ENCODE assay signal across 8 cellular contexts in the genomic region with DNA sequence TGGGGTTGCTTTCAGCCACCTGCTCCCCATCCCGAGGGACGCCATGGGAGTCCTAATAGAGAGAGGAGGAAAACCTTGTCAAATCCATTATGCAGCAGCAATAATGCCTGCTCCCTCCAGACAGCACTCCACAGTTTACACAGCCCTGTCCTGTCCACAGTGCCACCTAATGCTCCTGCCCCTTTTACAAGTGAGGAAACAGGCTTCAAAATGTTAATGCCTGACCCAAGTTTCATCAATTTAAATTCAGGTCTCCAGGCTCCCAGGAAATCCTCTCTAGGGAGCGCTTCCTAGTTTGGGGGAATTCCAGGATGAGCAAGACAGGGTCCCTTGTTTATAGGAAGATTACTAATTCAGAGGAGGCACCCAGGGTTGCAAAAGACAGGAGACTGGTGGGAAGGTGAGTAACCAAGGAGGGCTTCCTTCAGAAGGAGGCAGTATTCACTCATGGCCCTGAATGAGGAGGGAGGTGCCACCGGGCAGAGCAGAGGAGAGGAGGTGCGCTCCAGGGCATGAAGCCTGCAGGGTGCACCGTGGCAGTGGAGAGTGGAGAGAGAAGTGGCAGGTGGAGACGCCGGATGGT. TPM values are rescaled to one million over a fixed set of nuclear protein-coding genes. Genes with fewer than 3 reads are reported as not detected.
A peak's percentile ranks its signal among the peaks of the same experiment; 100 is the strongest.
DNase-seq lines count a peak whose midpoint lies in the region; TF ChIP-seq lines count a peak whose summit lies in the region.
"Had no signal": no experiment of that assay in that cellular context is flagged by ENCODE, and none has a peak within 500 bp of the region (broad histone marks: within the 10 kb centered on the region; RNA-seq: fewer than 3 reads in every experiment).

No MANE protein-coding gene starts in this region.

- peak overlapping the region; percentile 72 for H3K4me3 ChIP-seq in Loucy (ENCODE audit: low read length, poor library complexity, severe bottlenecking)
- H3K4me3 ChIP-seq in ectodermal cell (ENCODE audit: insufficient read depth, low read depth, low read length) = peak overlapping the region; percentile 89
- H3K4me3 ChIP-seq in MM.1S (ENCODE audit: low read length) = no peak overlapping the region

- 51 to 52% methylated on average over 8 of the region's 8 CpGs for WGBS in ectodermal cell, 2 experiments

- peak overlapping the region; percentile 78 for H3K4me3 Mint-ChIP-seq in osteocyte (ENCODE audit: unreplicated experiment)

- H3K4me2 ChIP-seq in Loucy (ENCODE audit: low read depth, low read length, poor library complexity, severe bottlenecking) (peak overlapping the region; percentile 70), MM.1S (ENCODE audit: low read depth, low read length) (no peak overlapping the region)

- H3K4me1 ChIP-seq in ES-I3 (ENCODE audit: insufficient read depth, low read length) (peaks cover 4% of the 10 kb centered on the region; the same call in 1 of the 2 replicates), Loucy (ENCODE audit: insufficient read depth, low read length, poor library complexity, severe bottlenecking) (peaks cover 18% of the 10 kb centered on the region), ectodermal cell (ENCODE audit: control insufficient read depth, insufficient read depth, low read length) (peaks cover 16% of the 10 kb centered on the region), MM.1S (ENCODE audit: low read length) (no peaks in the 10 kb centered on the region)

- H3K36me3 Mint-ChIP-seq in osteocyte (ENCODE audit: unreplicated experiment) = peaks cover 17% of the 10 kb centered on the region

- H3K27ac ChIP-seq in ectodermal cell (ENCODE audit: insufficient read depth, low read depth, low read length, poor library complexity, severe bottlenecking) = no peak overlapping the region
- H3K27ac ChIP-seq in MM.1S (ENCODE audit: low read length) = no peak overlapping the region
- H3K27ac ChIP-seq: neutrophil had no signal

- H3K4me1 Mint-ChIP-seq in osteocyte (ENCODE audit: unreplicated experiment) = peaks cover 16% of the 10 kb centered on the region

- TF ChIP-seq CTCF in Loucy (conservative IDR thresholded peaks at IDR 0.05; ENCODE audit: low read length) (no peak), osteocyte (IDR thresholded peaks at IDR 0.05) (no peak), MM.1S (IDR thresholded peaks at IDR 0.05; ENCODE audit: low read length) (no peak)

- H3K27me3 ChIP-seq in Loucy (ENCODE audit: insufficient read depth, low read length, poor library complexity, severe bottlenecking) (no peaks in the 10 kb centered on the region), ectodermal cell (ENCODE audit: control insufficient read depth, insufficient read depth, low read length, poor library complexity, severe bottlenecking) (peaks cover 3% of the 10 kb centered on the region), MM.1S (replicated peaks; ENCODE audit: insufficient read depth, low read length) (peaks cover 26% of the 10 kb centered on the region)

- H3K9ac ChIP-seq in ES-I3 (ENCODE audit: low read depth, low read length) (peak overlapping the region; percentile 75; the same call in 1 of the 2 replicates), Loucy (ENCODE audit: low read depth, low read length, poor library complexity, severe bottlenecking) (no peak overlapping the region), MM.1S (ENCODE audit: low read length) (no peak overlapping the region)

- H3K9me3 ChIP-seq in ES-I3 (ENCODE audit: control insufficient read depth, insufficient read depth, low read length) = peaks cover 3% of the 10 kb centered on the region; the same call in 1 of the 2 replicates
- H3K9me3 ChIP-seq in Loucy (ENCODE audit: insufficient read depth, low read depth, low read length) = no peaks in the 10 kb centered on the region
- no peaks in the 10 kb centered on the region for H3K9me3 ChIP-seq in ectodermal cell (ENCODE audit: control insufficient read depth, low read length)
- no peaks in the 10 kb centered on the region for H3K9me3 ChIP-seq in MM.1S (replicated peaks; ENCODE audit: insufficient read depth, low read length)
- H3K9me3 ChIP-seq: neutrophil had no signal

- no peak overlapping the region for H3K27ac Mint-ChIP-seq in osteocyte (ENCODE audit: unreplicated experiment)

- no peaks in the 10 kb centered on the region for H3K9me3 Mint-ChIP-seq in osteocyte (ENCODE audit: unreplicated experiment)

- H3K9me2 ChIP-seq in Loucy (replicated peaks; ENCODE audit: low read depth, low read length) (no peaks in the 10 kb centered on the region), MM.1S (replicated peaks; ENCODE audit: insufficient read depth, low read length) (no peaks in the 10 kb centered on the region)

- H3K79me2 ChIP-seq in Loucy (ENCODE audit: insufficient read depth, low read length) (no peaks in the 10 kb centered on the region), MM.1S (ENCODE audit: low read length) (peaks cover under 1% of the 10 kb centered on the region; the same call in 1 of the 2 replicates)

- no peak overlapping the region for H2AFZ ChIP-seq in Loucy (ENCODE audit: low read length)
- H2AFZ ChIP-seq in MM.1S (ENCODE audit: low read length) = no peak overlapping the region

- H3F3A ChIP-seq in Loucy (ENCODE audit: low read depth) (no peaks in the 10 kb centered on the region), MM.1S (ENCODE audit: insufficient read depth, low read length) (peaks cover 13% of the 10 kb centered on the region; the same call in 1 of the 2 replicates)

- H3K36me3 ChIP-seq in ES-I3 (ENCODE audit: insufficient read depth, low read length) (peaks cover 3% of the 10 kb centered on the region; the same call in 1 of the 2 replicates), Loucy (ENCODE audit: insufficient read depth, low read length) (peaks cover 25% of the 10 kb centered on the region; the same call in 1 of the 2 replicates), ectodermal cell (ENCODE audit: control insufficient read depth, insufficient read depth, low read length) (peaks cover 30% of the 10 kb centered on the region), MM.1S (replicated peaks; ENCODE audit: insufficient read depth, low read length) (no peaks in the 10 kb centered on the region; the same call in 1 of the 2 replicates)

- H4K20me1 ChIP-seq in Loucy (ENCODE audit: insufficient read depth, low read length, poor library complexity, severe bottlenecking) (no peaks in the 10 kb centered on the region), MM.1S (ENCODE audit: insufficient read depth, low read length) (peaks cover 7% of the 10 kb centered on the region; the same call in 1 of the 2 replicates)

- DNase-seq in osteocyte (ENCODE audit: extremely low spot score, unreplicated experiment) = no peak
- no peak for DNase-seq in activated CD8-positive, alpha-beta memory T cell treated with anti-CD3 and anti-CD28 coated beads, Interleukin-2, amount 50 U/mL, for 4 hours
- no peak for DNase-seq in MM.1S
- no peak for DNase-seq in SKM-1 (lab: John Stamatoyannopoulos, UW; ENCODE audit: unreplicated experiment)

- H3K27me3 Mint-ChIP-seq in osteocyte (ENCODE audit: unreplicated experiment) = no peaks in the 10 kb centered on the region

RNA-seq across cellular contexts. Expression of a gene that starts 1.5 kb away (rescaled TPM):
- 149 TPM for polyA plus RNA-seq in ectodermal cell (2013, experiment 1 of 4)
- polyA plus RNA-seq in ectodermal cell (2013, experiment 2 of 4) = 137 TPM
- polyA plus RNA-seq in ectodermal cell (2013, experiment 3 of 4) = 134 TPM
- 145 TPM for polyA plus RNA-seq in ectodermal cell (2013, experiment 4 of 4)
- 113 and 118 TPM in 2 replicates for total RNA-seq in osteocyte

RNA-seq across cellular contexts. Expression of a gene that starts 11.8 kb away (rescaled TPM):
- polyA plus RNA-seq in ectodermal cell (2013, experiment 1 of 4) = 56.4 TPM
- polyA plus RNA-seq in ectodermal cell (2013, experiment 2 of 4) = 58.5 TPM
- 54.2 TPM for polyA plus RNA-seq in ectodermal cell (2013, experiment 3 of 4)
- polyA plus RNA-seq in ectodermal cell (2013, experiment 4 of 4) = 51.7 TPM
- total RNA-seq in osteocyte = 144 and 152 TPM in 2 replicates

RNA-seq across cellular contexts. Expression of a gene that starts 19.4 kb away (rescaled TPM):
- polyA plus RNA-seq in ectodermal cell (2013, experiment 1 of 4) = 157 TPM
- polyA plus RNA-seq in ectodermal cell (2013, experiment 2 of 4) = 146 TPM
- polyA plus RNA-seq in ectodermal cell (2013, experiment 3 of 4) = 98.1 TPM
- polyA plus RNA-seq in ectodermal cell (2013, experiment 4 of 4) = 104 TPM
- 78.0 and 78.2 TPM in 2 replicates for total RNA-seq in osteocyte

RNA-seq across cellular contexts. Expression of a gene that starts 26.2 kb away (rescaled TPM):
- polyA plus RNA-seq in ectodermal cell (2013, experiment 1 of 4) = 25.3 TPM
- 14.2 TPM for polyA plus RNA-seq in ectodermal cell (2013, experiment 2 of 4)
- polyA plus RNA-seq in ectodermal cell (2013, experiment 3 of 4) = 24.9 TPM
- 27.6 TPM for polyA plus RNA-seq in ectodermal cell (2013, experiment 4 of 4)
- total RNA-seq in osteocyte = 11.6 and 14.6 TPM in 2 replicates

RNA-seq across cellular contexts. Expression of a gene that starts 45.7 kb away (rescaled TPM):
- not detected for polyA plus RNA-seq in ectodermal cell (2013, experiment 1 of 4)
- not detected for polyA plus RNA-seq in ectodermal cell (2013, experiment 2 of 4)
- polyA plus RNA-seq in ectodermal cell (2013, experiment 3 of 4) = 0.21 TPM
- not detected for polyA plus RNA-seq in ectodermal cell (2013, experiment 4 of 4)
- not detected in 2 replicates for total RNA-seq in osteocyte
